In the genomic region with DNA sequence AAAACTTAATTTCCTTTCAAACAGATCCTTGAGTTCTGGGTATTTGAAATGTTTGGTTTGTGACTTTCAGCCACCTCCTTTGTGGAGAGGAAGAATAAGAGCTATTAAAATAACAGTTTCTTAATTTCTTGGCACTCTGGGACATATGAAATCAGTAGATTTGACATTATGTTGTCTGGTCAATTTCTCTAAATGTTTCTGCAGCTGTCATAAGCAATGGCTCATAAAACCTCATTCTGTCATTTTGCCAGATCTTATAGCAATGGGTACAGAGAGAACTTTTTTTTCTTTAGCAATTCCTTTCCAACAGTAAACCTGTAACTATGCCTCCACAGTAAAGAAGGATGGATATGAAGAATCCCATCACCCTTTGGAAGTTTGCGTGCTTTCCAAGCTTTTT, we compare ENCODE assay signal across 1 cellular context.
TF ChIP-seq lines count a peak whose summit lies in the region.

No MANE protein-coding gene starts in this region.

TF ChIP-seq in WTC11, 78 proteins besides CTCF, POLR2A, EP300 and RAD21 (continued from another document):
- TF ChIP-seq, protein P1, sequence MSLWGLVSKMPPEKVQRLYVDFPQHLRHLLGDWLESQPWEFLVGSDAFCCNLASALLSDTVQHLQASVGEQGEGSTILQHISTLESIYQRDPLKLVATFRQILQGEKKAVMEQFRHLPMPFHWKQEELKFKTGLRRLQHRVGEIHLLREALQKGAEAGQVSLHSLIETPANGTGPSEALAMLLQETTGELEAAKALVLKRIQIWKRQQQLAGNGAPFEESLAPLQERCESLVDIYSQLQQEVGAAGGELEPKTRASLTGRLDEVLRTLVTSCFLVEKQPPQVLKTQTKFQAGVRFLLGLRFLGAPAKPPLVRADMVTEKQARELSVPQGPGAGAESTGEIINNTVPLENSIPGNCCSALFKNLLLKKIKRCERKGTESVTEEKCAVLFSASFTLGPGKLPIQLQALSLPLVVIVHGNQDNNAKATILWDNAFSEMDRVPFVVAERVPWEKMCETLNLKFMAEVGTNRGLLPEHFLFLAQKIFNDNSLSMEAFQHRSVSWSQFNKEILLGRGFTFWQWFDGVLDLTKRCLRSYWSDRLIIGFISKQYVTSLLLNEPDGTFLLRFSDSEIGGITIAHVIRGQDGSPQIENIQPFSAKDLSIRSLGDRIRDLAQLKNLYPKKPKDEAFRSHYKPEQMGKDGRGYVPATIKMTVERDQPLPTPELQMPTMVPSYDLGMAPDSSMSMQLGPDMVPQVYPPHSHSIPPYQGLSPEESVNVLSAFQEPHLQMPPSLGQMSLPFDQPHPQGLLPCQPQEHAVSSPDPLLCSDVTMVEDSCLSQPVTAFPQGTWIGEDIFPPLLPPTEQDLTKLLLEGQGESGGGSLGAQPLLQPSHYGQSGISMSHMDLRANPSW (CRISPR knock-in tag; conservative IDR thresholded peaks at IDR 0.05; ENCODE audit: low read depth): no peak
- no peak for TF ChIP-seq HMGA2 (CRISPR knock-in tag; IDR thresholded peaks at IDR 0.05)
- TF ChIP-seq, protein P2, sequence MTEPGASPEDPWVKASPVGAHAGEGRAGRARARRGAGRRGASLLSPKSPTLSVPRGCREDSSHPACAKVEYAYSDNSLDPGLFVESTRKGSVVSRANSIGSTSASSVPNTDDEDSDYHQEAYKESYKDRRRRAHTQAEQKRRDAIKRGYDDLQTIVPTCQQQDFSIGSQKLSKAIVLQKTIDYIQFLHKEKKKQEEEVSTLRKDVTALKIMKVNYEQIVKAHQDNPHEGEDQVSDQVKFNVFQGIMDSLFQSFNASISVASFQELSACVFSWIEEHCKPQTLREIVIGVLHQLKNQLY (CRISPR knock-in tag; IDR thresholded peaks at IDR 0.05): no peak
- no peak for TF ChIP-seq FOXP1 (CRISPR knock-in tag; IDR thresholded peaks at IDR 0.05; ENCODE audit: borderline replicate concordance)
- no peak for TF ChIP-seq ATF1 (CRISPR knock-in tag; IDR thresholded peaks at IDR 0.05)
- TF ChIP-seq, protein P3, sequence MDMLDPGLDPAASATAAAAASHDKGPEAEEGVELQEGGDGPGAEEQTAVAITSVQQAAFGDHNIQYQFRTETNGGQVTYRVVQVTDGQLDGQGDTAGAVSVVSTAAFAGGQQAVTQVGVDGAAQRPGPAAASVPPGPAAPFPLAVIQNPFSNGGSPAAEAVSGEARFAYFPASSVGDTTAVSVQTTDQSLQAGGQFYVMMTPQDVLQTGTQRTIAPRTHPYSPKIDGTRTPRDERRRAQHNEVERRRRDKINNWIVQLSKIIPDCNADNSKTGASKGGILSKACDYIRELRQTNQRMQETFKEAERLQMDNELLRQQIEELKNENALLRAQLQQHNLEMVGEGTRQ (CRISPR knock-in tag; IDR thresholded peaks at IDR 0.05): no peak
- TF ChIP-seq, protein P4, sequence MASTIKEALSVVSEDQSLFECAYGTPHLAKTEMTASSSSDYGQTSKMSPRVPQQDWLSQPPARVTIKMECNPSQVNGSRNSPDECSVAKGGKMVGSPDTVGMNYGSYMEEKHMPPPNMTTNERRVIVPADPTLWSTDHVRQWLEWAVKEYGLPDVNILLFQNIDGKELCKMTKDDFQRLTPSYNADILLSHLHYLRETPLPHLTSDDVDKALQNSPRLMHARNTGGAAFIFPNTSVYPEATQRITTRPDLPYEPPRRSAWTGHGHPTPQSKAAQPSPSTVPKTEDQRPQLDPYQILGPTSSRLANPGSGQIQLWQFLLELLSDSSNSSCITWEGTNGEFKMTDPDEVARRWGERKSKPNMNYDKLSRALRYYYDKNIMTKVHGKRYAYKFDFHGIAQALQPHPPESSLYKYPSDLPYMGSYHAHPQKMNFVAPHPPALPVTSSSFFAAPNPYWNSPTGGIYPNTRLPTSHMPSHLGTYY (CRISPR knock-in tag; IDR thresholded peaks at IDR 0.05): no peak
- no peak for TF ChIP-seq SMAD3 (CRISPR knock-in tag; IDR thresholded peaks at IDR 0.05; ENCODE audit: borderline replicate concordance)
- no peak for TF ChIP-seq SMAD4 (CRISPR knock-in tag; IDR thresholded peaks at IDR 0.05)
